21 cellular contexts compared by ENCODE assay signal in the genomic region with DNA sequence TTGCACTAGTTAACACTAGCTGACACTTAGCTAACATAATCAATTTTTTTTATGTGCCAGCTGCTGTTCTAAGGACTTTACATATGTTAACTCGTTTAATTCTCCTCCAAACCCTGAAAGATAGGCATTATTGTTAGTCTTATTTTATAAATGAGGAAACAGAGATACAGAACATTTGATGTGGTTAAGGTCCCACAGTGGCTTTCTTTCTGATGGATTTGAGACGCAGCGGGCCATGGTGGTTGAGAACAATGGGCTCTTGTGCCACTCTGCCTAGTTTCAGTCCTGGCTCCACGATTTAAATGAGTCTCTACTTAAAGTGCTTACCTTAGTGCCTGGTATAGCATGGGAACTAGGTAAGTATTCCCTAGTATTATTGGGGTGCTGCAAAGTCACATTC.
"Had no signal": no experiment of that assay in that cellular context is flagged by ENCODE, and none has a peak within 500 bp of the region (broad histone marks: within the 10 kb centered on the region; RNA-seq: fewer than 3 reads in every experiment).

No MANE protein-coding gene starts in this region.

- DNase-seq: IMR-90, Karpas-422, KG1, MG63, NCI-H1092 treated with DMSO at 0.1 percent for 48 hours, NCI-H1436, NCI-H187, NCI-H2029, NCI-H2081 treated with DMSO at 0.1 percent for 48 hours, NCI-H2171, NCI-H226, NCI-H446, NCI-H510A, NCI-H524 treated with DMSO at 0.1 percent for 48 hours, NCI-H69, NCI-H774, PC-3, SHP77, T-cell had no signal

- H3K36me3 ChIP-seq: MG63 had no signal

- H3K27ac ChIP-seq: RWPE1 had no signal

- H3K27me3 ChIP-seq: MG63 had no signal

- FAIRE-seq: HepG2 had no signal

- H3K9me3 ChIP-seq: MG63 had no signal

- H3K4me3 ChIP-seq: MG63 had no signal
